Comparison of ENCODE assay signal across 1 cellular context in genomic region chr14:50790568-50790967, GRCh38.
TF ChIP-seq lines count a peak whose summit lies in the region.

No MANE protein-coding gene starts in this region.

TF ChIP-seq in GM12878, 131 proteins besides CTCF, POLR2A, EP300 and RAD21 (continued from another document):
- no peak for TF ChIP-seq CUX1 (IDR thresholded peaks at IDR 0.05; ENCODE audit: insufficient replicate concordance, low read depth, low read length)
- 0 out of 2 replicates have a peak, but pooled peaks have one; percentile 6 for TF ChIP-seq FOXM1 (IDR thresholded peaks at IDR 0.05; ENCODE audit: low read depth, low read length)
- no peak for TF ChIP-seq ZNF592 (IDR thresholded peaks at IDR 0.05)
- 0 out of 2 replicates have a peak, but pooled peaks have one; percentile 4 for TF ChIP-seq MTA3 (IDR thresholded peaks at IDR 0.05; ENCODE audit: borderline replicate concordance, low read length)
